8 cellular contexts compared by ENCODE assay signal in the genomic region with DNA sequence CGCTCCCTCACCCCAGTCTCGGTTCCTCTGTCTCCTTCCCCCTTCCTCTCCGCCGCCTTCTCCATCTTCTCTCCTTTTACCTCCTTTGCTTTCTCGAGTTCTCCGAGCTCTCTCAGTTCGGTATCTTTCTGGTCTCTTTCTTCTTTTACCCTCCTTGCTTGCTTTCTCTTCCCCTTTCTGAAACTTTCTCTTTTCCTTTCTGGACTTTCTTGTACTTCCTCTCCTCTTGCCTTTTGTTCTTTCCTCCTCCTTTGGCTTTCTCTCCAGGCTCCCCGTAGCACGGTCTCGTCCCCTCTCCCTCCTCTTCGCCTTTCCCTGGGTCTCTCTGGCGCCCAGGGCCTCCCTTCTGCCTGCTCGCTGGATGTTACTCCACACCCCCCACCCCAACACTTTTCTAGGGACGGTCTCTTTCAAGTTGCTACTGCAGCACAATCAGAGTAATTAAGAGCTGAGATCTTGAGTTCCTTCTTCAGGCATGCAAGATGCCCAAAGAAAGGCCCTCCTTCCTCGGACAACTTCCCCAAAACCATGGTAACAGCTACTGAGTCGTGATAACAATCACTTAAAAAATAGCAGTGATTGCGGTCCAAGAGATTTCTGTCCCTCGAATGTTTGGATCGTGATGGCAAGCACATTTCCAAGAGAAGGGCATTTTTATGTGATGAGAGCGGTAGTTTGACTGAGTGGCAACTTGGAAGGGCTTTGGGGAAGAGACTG. TPM values are rescaled to one million over a fixed set of nuclear protein-coding genes. Genes with fewer than 3 reads are reported as not detected.
DNase-seq lines count a peak whose midpoint lies in the region; ATAC-seq and TF ChIP-seq lines count a peak whose summit lies in the region.

No MANE protein-coding gene starts in this region.

- peak overlapping the region; percentile 49 to 65 (median 54) for H3K4me3 ChIP-seq in skin epidermis

- peak overlapping the region; percentile 99 for H3K27ac ChIP-seq in RWPE1
- H3K27ac ChIP-seq in skin epidermis, result peak overlapping the region in 17 of 21 experiments; percentile 40 to 88 (median 74)

- TF ChIP-seq CTCF in RWPE1 (conservative IDR thresholded peaks at IDR 0.05; ENCODE audit: low read depth), result peak; percentile 48; the same call in 1 of the 2 replicates

- peak; percentile 33 for ATAC-seq in GM18909 (IDR thresholded peaks at IDR 0.05; ENCODE audit: poor library complexity, unreplicated experiment)
- ATAC-seq in left lobe of liver, result no peak
- ATAC-seq in GM19463 (IDR thresholded peaks at IDR 0.05; ENCODE audit: unreplicated experiment), result no peak
- no peak for ATAC-seq in HG03571 (IDR thresholded peaks at IDR 0.05; ENCODE audit: unreplicated experiment)

- CTCF ChIA-PET in RWPE1 (lab: Yijun Ruan, JAX), result interaction anchor here (0.6 to 3.3 kb wide), 9 partner anchors 9 to 336 kb away, joined by 3 to 21 read pairs (median 4); no protein-coding TSS in a partner anchor

- DNase-seq in RWPE1 (ENCODE audit: low spot score), result no peak
- DNase-seq in globus pallidus (ENCODE audit: low spot score), result peak; percentile 36
- DNase-seq in NCI-H2171 treated with DMSO at 0.1 percent for 48 hours (lab: John Stamatoyannopoulos, UW), result no peak
- no peak for DNase-seq in left lobe of liver (ENCODE audit: low spot score)

- POLR2A ChIA-PET in RWPE1 (lab: Yijun Ruan, JAX; ENCODE audit: low non-redundant PET), result interaction anchor here (0.6 kb wide), 1 partner anchor 354 kb away, joined by 3 read pairs; no protein-coding TSS in a partner anchor

RNA-seq across cellular contexts. Expression of gene TENM4, which starts 0.5 kb away (rescaled TPM):
- 0.08 TPM for total RNA-seq in left lobe of liver
